8 cellular contexts compared by ENCODE assay signal in genomic region chr7:74850833-74851721, GRCh38. TPM values are rescaled to one million over a fixed set of nuclear protein-coding genes. Genes with fewer than 3 reads are reported as not detected.
DNase-seq lines count a peak whose midpoint lies in the region; ATAC-seq and TF ChIP-seq lines count a peak whose summit lies in the region.
"Not testable (repeated sequence)": the region's sequence is repeated elsewhere in the genome, so short reads cannot be mapped to it uniquely, and the experiment has no call there.

Gene GTF2IRD2 (minus strand): TSS chr7:74851605. CDS start chr7:74836378, 15,227 bp downstream.

- not testable (repeated sequence) for H4K20me1 ChIP-seq in DND-41 (ENCODE audit: insufficient read depth, low read length)

- H3K4me3 ChIP-seq in DND-41 (ENCODE audit: low read depth in 1 of 2, low read length in 2 of 2); NT2/D1 (ENCODE audit: insufficient read length, low read depth): not testable (repeated sequence)
- peak within 1 kb of the TSS; percentile 57 to 67 for H3K4me3 ChIP-seq in gastroesophageal sphincter
- H3K4me3 ChIP-seq in thoracic aorta = peak within 1 kb of the TSS; percentile 59

- H3K4me2 ChIP-seq in DND-41 (ENCODE audit: insufficient read depth, low read length) = not testable (repeated sequence)

- H3K36me3 Mint-ChIP-seq in natural killer cell treated with Interleukin-12 subunit alpha and Interleukin-12 subunit beta and Interleukin-15 and Interleukin-18, amount 100 ng/mL, for 72 hours = not testable (repeated sequence)

- ATAC-seq in DND-41 (ENCODE audit: insufficient read depth, low read depth) (peak; percentile 84), GM21381 (IDR thresholded peaks at IDR 0.05; ENCODE audit: unreplicated experiment) (peak; percentile 87), HG03064 (IDR thresholded peaks at IDR 0.05; ENCODE audit: low read depth, unreplicated experiment) (peak; percentile 58), gastroesophageal sphincter (peak; percentile 94), thoracic aorta (ENCODE audit: insufficient number of reproducible peaks, low FRiP score, low read depth) (peak; percentile 70)
- ATAC-seq in natural killer cell treated with Interleukin-12 subunit alpha and Interleukin-12 subunit beta and Interleukin-15 and Interleukin-18, amount 100 ng/mL, for 72 hours = peak; percentile 98 to 99

- H3K9ac ChIP-seq in DND-41 (ENCODE audit: low read depth, low read length) = not testable (repeated sequence)
- peak within 1 kb of the TSS; percentile 50 for H3K9ac ChIP-seq in NT2/D1 (ENCODE audit: insufficient read length, low read depth)

- not testable (repeated sequence) for H3K4me1 Mint-ChIP-seq in natural killer cell treated with Interleukin-12 subunit alpha and Interleukin-12 subunit beta and Interleukin-15 and Interleukin-18, amount 100 ng/mL, for 72 hours (ENCODE audit: low read depth in 2 of 2)

- not testable (repeated sequence) for H3K36me3 ChIP-seq in DND-41 (ENCODE audit: insufficient read depth, low read length); NT2/D1 (ENCODE audit: insufficient read depth, insufficient read length, low read length); gastroesophageal sphincter; thoracic aorta

- not testable (repeated sequence) for TF ChIP-seq CTCF in DND-41 (IDR thresholded peaks at IDR 0.05; ENCODE audit: borderline replicate concordance, extremely low read depth, low read length, poor library complexity, severe bottlenecking); gastroesophageal sphincter (IDR thresholded peaks at IDR 0.05); thoracic aorta (IDR thresholded peaks at IDR 0.05)

- not testable (repeated sequence) for TF ChIP-seq EP300 in gastroesophageal sphincter (IDR thresholded peaks at IDR 0.05)

- not testable (repeated sequence) for H3K4me1 ChIP-seq in DND-41 (ENCODE audit: insufficient read depth, low read length); NT2/D1 (ENCODE audit: insufficient read depth, insufficient read length); gastroesophageal sphincter; thoracic aorta (ENCODE audit: control insufficient read depth in 1 of 2, low read depth in 2 of 2)

- not testable (repeated sequence) for H3K27ac Mint-ChIP-seq in natural killer cell treated with Interleukin-12 subunit alpha and Interleukin-12 subunit beta and Interleukin-15 and Interleukin-18, amount 100 ng/mL, for 72 hours

- not testable (repeated sequence) for H3K27me3 Mint-ChIP-seq in natural killer cell treated with Interleukin-12 subunit alpha and Interleukin-12 subunit beta and Interleukin-15 and Interleukin-18, amount 100 ng/mL, for 72 hours

- not testable (repeated sequence) for H3K9me3 ChIP-seq in DND-41 (ENCODE audit: insufficient read depth, low read length, severe bottlenecking); NT2/D1 (ENCODE audit: insufficient read depth, low read length); gastroesophageal sphincter; thoracic aorta

- H3K79me2 ChIP-seq in DND-41 (ENCODE audit: insufficient read depth, low read length) = not testable (repeated sequence)

- TF ChIP-seq POLR2A in gastroesophageal sphincter (IDR thresholded peaks at IDR 0.05) = peak in 1 of 2 donors; percentile 16

- H3K27me3 ChIP-seq in DND-41 (ENCODE audit: insufficient read depth, low read length, poor library complexity); NT2/D1 (ENCODE audit: insufficient read depth, insufficient read length); gastroesophageal sphincter; thoracic aorta (replicated peaks; ENCODE audit: insufficient read depth): not testable (repeated sequence)

- H3K4me3 Mint-ChIP-seq in natural killer cell treated with Interleukin-12 subunit alpha and Interleukin-12 subunit beta and Interleukin-15 and Interleukin-18, amount 100 ng/mL, for 72 hours = peak within 1 kb of the TSS; percentile 41

- no CpG with 5 or more reads among the region's 97 CpGs for WGBS in gastroesophageal sphincter (ENCODE audit: low coverage in 1 of 2), 2 donors

- DNase-seq in DND-41; NT2/D1 (ENCODE audit: low read depth, low spot score): not testable (repeated sequence)
- peak; percentile 74 for DNase-seq in activated naive CD4-positive, alpha-beta T cell treated with Interleukin-2 at 50 U/mL for 16 hours
- peak; percentile 77 for DNase-seq in natural killer cell treated with Interleukin-12 subunit alpha and Interleukin-12 subunit beta and Interleukin-15 and Interleukin-18, amount 100 ng/mL, for 72 hours (ENCODE audit: low spot score)
- DNase-seq in thoracic aorta (ENCODE audit: low spot score) = peak; percentile 11

- not testable (repeated sequence) for H2AFZ ChIP-seq in DND-41 (ENCODE audit: low read depth, low read length)

- not testable (repeated sequence) for H3K9me3 Mint-ChIP-seq in natural killer cell treated with Interleukin-12 subunit alpha and Interleukin-12 subunit beta and Interleukin-15 and Interleukin-18, amount 100 ng/mL, for 72 hours

- H3K27ac ChIP-seq in DND-41 (ENCODE audit: low read length) = not testable (repeated sequence)
- H3K27ac ChIP-seq in gastroesophageal sphincter (peak within 1 kb of the TSS in 2 of 4 donors; percentile 90 to 98), thoracic aorta (peak within 1 kb of the TSS; percentile 73 to 82)

RNA-seq across cellular contexts. Expression of gene GTF2IRD2, which starts in this region (rescaled TPM):
- 10 to 100 TPM in 3 of 4 donors, 1 to 10 TPM in 1; 7.9 to 45.6 (median 31.9) TPM for total RNA-seq in gastroesophageal sphincter
- total RNA-seq in natural killer cell treated with Interleukin-12 subunit alpha and Interleukin-12 subunit beta and Interleukin-15 and Interleukin-18, amount 100 ng/mL, for 72 hours = 10 to 100 TPM; 13.0 to 14.8 TPM
- 10 to 100 TPM; 26.9 to 37.2 TPM for total RNA-seq in thoracic aorta
